In the genomic region with DNA sequence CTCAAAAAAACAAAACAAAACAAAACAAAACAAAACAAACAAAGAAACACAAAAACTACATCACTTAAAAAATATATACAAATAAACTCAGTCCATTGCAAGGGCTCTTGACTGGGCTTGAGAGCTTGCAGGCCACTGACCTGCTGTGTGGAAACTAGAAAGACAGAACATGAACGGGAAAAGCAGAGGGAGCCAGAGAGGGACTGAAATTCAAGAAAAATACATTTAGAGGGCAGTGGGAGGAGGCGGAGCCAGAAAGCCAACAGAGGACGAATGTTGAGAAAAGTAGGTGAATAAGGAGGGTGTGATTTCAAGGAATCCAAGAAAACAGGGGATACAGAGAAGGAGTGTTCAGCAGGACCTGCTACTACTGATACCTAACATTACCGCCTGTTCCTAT, we compare ENCODE assay signal across 28 cellular contexts. TPM values are rescaled to one million over a fixed set of nuclear protein-coding genes. Genes with fewer than 3 reads are reported as not detected.
A peak's percentile ranks its signal among the peaks of the same experiment; 100 is the strongest.
DNase-seq lines count a peak whose midpoint lies in the region; ATAC-seq, FAIRE-seq and TF ChIP-seq lines count a peak whose summit lies in the region.
"Had no signal": no experiment of that assay in that cellular context is flagged by ENCODE, and none has a peak within 500 bp of the region (broad histone marks: within the 10 kb centered on the region; RNA-seq: fewer than 3 reads in every experiment).

No MANE protein-coding gene starts in this region.

- no peak overlapping the region for H3K27ac ChIP-seq in H1 (ENCODE audit: low read depth, low read length)
- H3K27ac ChIP-seq: A549; BLaER1 treated with 17β-estradiol and CSF1 and Interleukin-3, amounts not matched to agents 10 nM and 100 nM; GM23248 had no signal

- peaks cover 8% of the 10 kb centered on the region; the same call in 1 of the 2 replicates for H3K27me3 ChIP-seq in H7 (ENCODE audit: control insufficient read depth, insufficient read depth, low read length)
- H3K27me3 ChIP-seq in H1 (replicated peaks in 1 of 4; ENCODE audit: control insufficient read depth in 3 of 4, extremely low read depth in 1 of 4, insufficient read depth in 3 of 4, low read length in 3 of 4): peaks cover 0 to 7% (median 5%) of the 10 kb centered on the region in 4 experiments; a peak in 3 of 7 replicates
- H3K27me3 ChIP-seq: BE2C; BLaER1 treated with 17β-estradiol and CSF1 and Interleukin-3, amounts not matched to agents 10 nM and 100 nM had no signal

- peak in 2 of 3 experiments; percentile 3 to 14; a peak in 2 of 4 replicates for TF ChIP-seq CTCF in H1 (IDR thresholded peaks at IDR 0.05; ENCODE audit: control extremely low read depth in 1 of 3, insufficient read depth in 1 of 3, low read depth in 1 of 3, low read length in 3 of 3)

- H3K4me1 ChIP-seq in H1 (replicated peaks in 1 of 4; ENCODE audit: control insufficient read depth in 3 of 4, insufficient read depth in 4 of 4, low read length in 3 of 4): peaks cover 0 to 2% (median 0%) of the 10 kb centered on the region in 4 experiments; a peak in 1 of 7 replicates
- H3K4me1 ChIP-seq: A549, BE2C had no signal

- H2AFZ ChIP-seq in H1 (ENCODE audit: low read length): peak overlapping the region; percentile 16; the same call in 1 of the 2 replicates
- H2AFZ ChIP-seq: GM23248 had no signal

- 69% methylated on average over 4 of the region's 4 CpGs; no CpG with 5 or more reads in 1 of the 2 experiments for WGBS in H1 (ENCODE audit: extremely low coverage in 1 of 2, insufficient coverage in 1 of 2, insufficient read length in 1 of 2, insufficient replicate concordance in 2 of 2, low coverage in 1 of 2, low lambda C conversion rate in 2 of 2, missing lambda C conversion rate in 1 of 2), 2 experiments

- no peak overlapping the region for H3K23ac ChIP-seq in H1 (ENCODE audit: insufficient read length)

- no peak overlapping the region for H3K9ac ChIP-seq in H1 (replicated peaks in 1 of 4; ENCODE audit: extremely low read depth in 1 of 4, low read depth in 3 of 4, low read length in 3 of 4)
- H3K9ac ChIP-seq: BLaER1 treated with 17β-estradiol and CSF1 and Interleukin-3, amounts not matched to agents 10 nM and 100 nM; GM23248 had no signal

- H4K8ac ChIP-seq in H1 (ENCODE audit: extremely low read depth, insufficient read depth, low read length): no peak overlapping the region

- no peak overlapping the region for H3K4me2 ChIP-seq in H1 (ENCODE audit: insufficient read depth in 1 of 2, low read depth in 2 of 2, low read length in 2 of 2)
- H3K4me2 ChIP-seq: A549; BLaER1 treated with 17β-estradiol and CSF1 and Interleukin-3, amounts not matched to agents 10 nM and 100 nM had no signal

- POLR2A ChIA-PET in H1 (lab: Charles Lee; ENCODE audit: partially characterized antibody): no interaction called here

- H3K56ac ChIP-seq in H1 (replicated peaks; ENCODE audit: insufficient read length, low read depth, low read length): no peak overlapping the region

- no peak overlapping the region for H4K91ac ChIP-seq in H1 (replicated peaks; ENCODE audit: insufficient read length, low read length)

- no peak overlapping the region for H2BK5ac ChIP-seq in H1 (ENCODE audit: low read depth, low read length)

- DNase-seq in H7 (peak; percentile 40), H1 (ENCODE audit: low read depth in 1 of 2, low spot score in 2 of 2) (no peak), left kidney (ENCODE audit: low read depth, low spot score) (peak; percentile 41), superior temporal gyrus (ENCODE audit: extremely low spot score) (peak; percentile 29), COLO668 (lab: John Stamatoyannopoulos, UW; ENCODE audit: unreplicated experiment) (no peak), sciatic nerve (ENCODE audit: low spot score) (no peak), left lobe of liver (ENCODE audit: low spot score) (no peak)
- DNase-seq: 8988T; ACHN; AML-193; BE2C; Calu3; CD4-positive, alpha-beta T cell; CD8-positive, alpha-beta memory T cell; COR-L47; DMS53; DMS79 treated with DMSO at 0.1 percent for 48 hours; GF-D8; GM23248; HCEC 1CT had no signal

- CTCF ChIA-PET in H1 (lab: Charles Lee; ENCODE audit: partially characterized antibody): interaction anchor here (0.7 to 2.1 kb wide), 8 partner anchors 8 to 133 kb away, joined by 3 to 13 read pairs (median 3); no protein-coding TSS in a partner anchor

- H2BK12ac ChIP-seq in H1 (ENCODE audit: low read depth, low read length): no peak overlapping the region

- 0 out of 2 replicates have a peak, but pooled peaks cover 2% of the 10 kb centered on the region for H3K79me1 ChIP-seq in H1 (ENCODE audit: low read depth, low read length)

- no peak overlapping the region for H2AK5ac ChIP-seq in H1 (ENCODE audit: low read depth, low read length)

- ATAC-seq in sciatic nerve (no peak), HG02981 (IDR thresholded peaks at IDR 0.05; ENCODE audit: unreplicated experiment) (no peak), left lobe of liver (no peak)
- ATAC-seq: A549 had no signal

- no peak overlapping the region for H3K14ac ChIP-seq in H1 (ENCODE audit: insufficient read length)

- no peaks in the 10 kb centered on the region for H3K9me3 ChIP-seq in H1 (ENCODE audit: insufficient read depth in 2 of 2, low read depth in 1 of 2, low read length in 1 of 2)
- H3K9me3 ChIP-seq: A549, BE2C had no signal

- FAIRE-seq in H1 (lab: Jason Lieb, UNC): no peak
- FAIRE-seq: A549, GM12891, GM18507, H54 had no signal

- no peak overlapping the region for H3K4me3 ChIP-seq in H7 (ENCODE audit: insufficient read depth, low read depth, low read length)
- H3K4me3 ChIP-seq in H1 (ENCODE audit: extremely low read depth in 1 of 4, insufficient read depth in 2 of 4, low read depth in 3 of 4, low read length in 4 of 4): no peak overlapping the region
- H3K4me3 ChIP-seq: A549; BLaER1 treated with 17β-estradiol and CSF1 and Interleukin-3, amounts not matched to agents 10 nM and 100 nM; GM23248 had no signal

- H4K20me1 ChIP-seq in H1 (replicated peaks in 1 of 2; ENCODE audit: control insufficient read depth in 1 of 2, insufficient read depth in 2 of 2, low read length in 2 of 2): no peaks in the 10 kb centered on the region
- H4K20me1 ChIP-seq: BLaER1 treated with 17β-estradiol and CSF1 and Interleukin-3, amounts not matched to agents 10 nM and 100 nM had no signal

- no peak overlapping the region for H2BK15ac ChIP-seq in H1 (ENCODE audit: low read length)

- no peak overlapping the region for H4K5ac ChIP-seq in H1 (ENCODE audit: insufficient read length, low read depth, low read length)

- no peak for TF ChIP-seq POLR2A in H1 (IDR thresholded peaks at IDR 0.05; ENCODE audit: control extremely low read depth in 1 of 2, low read depth in 2 of 2, low read length in 2 of 2)

- H3K4ac ChIP-seq in H1 (replicated peaks; ENCODE audit: insufficient read length, low read depth, low read length): no peak overlapping the region

- no peaks in the 10 kb centered on the region for H3K79me2 ChIP-seq in H1 (ENCODE audit: control insufficient read depth in 1 of 2, insufficient read depth in 2 of 2, low read length in 2 of 2)

- H2BK20ac ChIP-seq in H1 (ENCODE audit: low read length): no peak overlapping the region

- no peaks in the 10 kb centered on the region; the same call in 1 of the 2 replicates for H3K23me2 ChIP-seq in H1 (ENCODE audit: low read depth, low read length)

- no peaks in the 10 kb centered on the region for H3K36me3 ChIP-seq in H7 (replicated peaks; ENCODE audit: control insufficient read depth, insufficient read depth, low read length)
- H3K36me3 ChIP-seq in H1 (ENCODE audit: control insufficient read depth in 2 of 4, insufficient read depth in 4 of 4, low read length in 3 of 4): no peaks in the 10 kb centered on the region
- H3K36me3 ChIP-seq: BE2C; BLaER1 treated with 17β-estradiol and CSF1 and Interleukin-3, amounts not matched to agents 10 nM and 100 nM had no signal

- no peak overlapping the region for H2BK120ac ChIP-seq in H1 (replicated peaks; ENCODE audit: low read depth, low read length)

- peak in 1 of 2 experiments; percentile 19; a peak in 1 of 4 replicates for TF ChIP-seq RAD21 in H1 (IDR thresholded peaks at IDR 0.05 in 1 of 2, conservative IDR thresholded peaks at IDR 0.05 in 1 of 2; ENCODE audit: low read depth in 2 of 2, low read length in 2 of 2)

- TF ChIP-seq EP300 in H1 (IDR thresholded peaks at IDR 0.05; ENCODE audit: borderline replicate concordance in 1 of 2, low read depth in 2 of 2, low read length in 2 of 2): no peak

- no peak overlapping the region; the same call in 1 of the 2 replicates for H3K18ac ChIP-seq in H1 (ENCODE audit: extremely low read depth, low read length)

- intact Hi-C loops in sciatic nerve (cut with DNase I): no loop called here

TF ChIP-seq in H1, 55 proteins besides CTCF, POLR2A, EP300 and RAD21 (continues in another document):
- TF ChIP-seq SAP30 (IDR thresholded peaks at IDR 0.05; ENCODE audit: insufficient read depth, insufficient replicate concordance, low read length) (no peak), JUND (IDR thresholded peaks at IDR 0.05; ENCODE audit: low read length) (no peak), RFX5 (IDR thresholded peaks at IDR 0.05; ENCODE audit: borderline replicate concordance, low read depth, low read length) (no peak), TCF12 (IDR thresholded peaks at IDR 0.05; ENCODE audit: low read depth, low read length) (no peak), SP4 (IDR thresholded peaks at IDR 0.05; ENCODE audit: low read length) (no peak)

RNA-seq across cellular contexts. Expression of a gene that starts 41.4 kb away (rescaled TPM):
- 0.04 TPM in 1 of 2 replicates, not detected in the other for total RNA-seq in H7 (2014; rRNA removed; shearing (Covaris generic))
- not detected in 2 replicates for total RNA-seq in H1 (2021; fragmentation: NEBNext Ultra II Directional; extraction: Animal tissue kit (Norgen Biotek cat#: 25700))
- not detected in 2 replicates for polyA plus RNA-seq in H1 (2011; rRNA removed)
- not detected for polyA plus RNA-seq in H1 (2011; cell fraction: cytosol; rRNA removed)
- not detected for polyA plus RNA-seq in H1 (2011; cell fraction: nucleus; rRNA removed)
- polyA plus RNA-seq in H1 (2012, experiment 1 of 2): not detected in 4 replicates
- not detected for polyA plus RNA-seq in H1 (2012, experiment 2 of 2)
- not detected for polyA plus RNA-seq in H1 (2013, experiment 1 of 2)
- not detected for polyA plus RNA-seq in H1 (2013, experiment 2 of 2)
- not detected in 2 replicates for polyA minus RNA-seq in H1 (2011; rRNA and poly(A)+ RNA removed)
- not detected for polyA minus RNA-seq in H1 (2011; cell fraction: cytosol; rRNA and poly(A)+ RNA removed)
- polyA minus RNA-seq in H1 (2011; cell fraction: nucleus; rRNA and poly(A)+ RNA removed): not detected
- 0.36 TPM for total RNA-seq in sciatic nerve
- total RNA-seq in left lobe of liver: not detected
- total RNA-seq: Calu3; CD4-positive, alpha-beta T cell; CD8-positive, alpha-beta memory T cell; Daoy; G401; GM23248 had no signal
- polyA plus RNA-seq: A549; CD8-positive, alpha-beta memory T cell; GM23248 had no signal

RNA-seq across cellular contexts. Expression of a gene that starts 41.8 kb away (rescaled TPM):
- 0.73 and 1.4 TPM in 2 replicates for total RNA-seq in H7 (2014; rRNA removed; shearing (Covaris generic))
- 0.43 and 0.44 TPM in 2 replicates for total RNA-seq in H1 (2021; fragmentation: NEBNext Ultra II Directional; extraction: Animal tissue kit (Norgen Biotek cat#: 25700))
- 0.50 and 0.68 TPM in 2 replicates for polyA plus RNA-seq in H1 (2011; rRNA removed)
- 0.67 TPM for polyA plus RNA-seq in H1 (2011; cell fraction: cytosol; rRNA removed)
- 0.48 TPM for polyA plus RNA-seq in H1 (2011; cell fraction: nucleus; rRNA removed)
- polyA plus RNA-seq in H1 (2012, experiment 1 of 2): 0.48 to 0.86 TPM (median 0.74 TPM) in 4 replicates
- polyA plus RNA-seq in H1 (2012, experiment 2 of 2): 0.20 TPM
- 0.36 TPM for polyA plus RNA-seq in H1 (2013, experiment 1 of 2)
- 0.40 TPM for polyA plus RNA-seq in H1 (2013, experiment 2 of 2)
- 1.3 and 1.5 TPM in 2 replicates for polyA minus RNA-seq in H1 (2011; rRNA and poly(A)+ RNA removed)
- 0.22 TPM for polyA minus RNA-seq in H1 (2011; cell fraction: cytosol; rRNA and poly(A)+ RNA removed)
- 1.2 TPM for polyA minus RNA-seq in H1 (2011; cell fraction: nucleus; rRNA and poly(A)+ RNA removed)
- 0.13 TPM for total RNA-seq in sciatic nerve
- total RNA-seq in left lobe of liver: 1.3 TPM
- polyA plus RNA-seq: A549, GM23248 had no signal

Comparison
In these comparisons a context has a peak if more than half of its experiments do, and no peak if none do; other contexts are left out.
1. DNase-seq: peak in H7 (single experiment), left kidney (single experiment) and superior temporal gyrus (single experiment); none in H1 (0 of 2), COLO668 (single experiment), sciatic nerve (single experiment) and left lobe of liver (single experiment).